Comparison of ENCODE assay signal across 1 cellular context in the genomic region with DNA sequence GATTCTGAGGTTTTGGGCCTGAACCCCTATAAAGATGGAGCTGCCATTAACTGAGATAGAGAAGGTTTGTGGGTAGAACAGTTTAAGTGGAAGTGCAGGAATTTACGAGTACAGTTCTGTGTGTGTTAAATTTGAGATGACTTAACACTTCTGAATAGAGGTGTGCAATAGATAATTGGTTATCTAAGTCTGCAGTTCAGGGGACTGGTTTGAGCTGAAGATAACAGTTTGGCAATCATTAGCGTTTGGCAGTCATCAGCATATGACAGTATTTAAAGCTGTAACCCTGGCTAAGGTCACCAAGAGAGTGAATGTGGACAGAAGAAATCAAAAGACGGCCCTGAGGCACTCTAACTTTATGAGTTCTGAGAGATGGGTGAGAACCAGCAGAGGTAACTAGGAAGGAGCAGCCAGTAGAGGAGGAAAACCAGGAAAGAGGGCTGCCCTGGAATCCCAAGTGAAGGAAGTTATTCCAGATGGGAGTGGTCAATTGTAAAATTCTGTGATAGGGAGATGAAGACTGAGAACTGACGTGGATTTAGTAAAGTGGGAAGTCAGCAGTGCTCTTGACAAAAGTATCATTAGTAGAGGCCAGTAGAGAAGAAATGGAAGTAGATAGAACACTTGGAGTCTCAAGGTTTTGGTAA.
TF ChIP-seq lines count a peak whose summit lies in the region.

No MANE protein-coding gene starts in this region.

TF ChIP-seq in HEK293, 187 proteins besides CTCF, POLR2A, EP300 and RAD21:
- TF ChIP-seq ZNF658 (tag by site-specific recombination; IDR thresholded peaks at IDR 0.05) (no peak), ZNF664 (tag by site-specific recombination; IDR thresholded peaks at IDR 0.05) (peak; percentile 20; the same call in 1 of the 2 replicates), ZEB2 (tag by site-specific recombination; IDR thresholded peaks at IDR 0.05) (no peak), MYNN (tag by site-specific recombination; IDR thresholded peaks at IDR 0.05; ENCODE audit: borderline replicate concordance) (no peak), ZNF530 (tag by site-specific recombination; IDR thresholded peaks at IDR 0.05; ENCODE audit: low read depth) (no peak), ZNF133 (tag by site-specific recombination; IDR thresholded peaks at IDR 0.05) (no peak)
